In the genomic region with DNA sequence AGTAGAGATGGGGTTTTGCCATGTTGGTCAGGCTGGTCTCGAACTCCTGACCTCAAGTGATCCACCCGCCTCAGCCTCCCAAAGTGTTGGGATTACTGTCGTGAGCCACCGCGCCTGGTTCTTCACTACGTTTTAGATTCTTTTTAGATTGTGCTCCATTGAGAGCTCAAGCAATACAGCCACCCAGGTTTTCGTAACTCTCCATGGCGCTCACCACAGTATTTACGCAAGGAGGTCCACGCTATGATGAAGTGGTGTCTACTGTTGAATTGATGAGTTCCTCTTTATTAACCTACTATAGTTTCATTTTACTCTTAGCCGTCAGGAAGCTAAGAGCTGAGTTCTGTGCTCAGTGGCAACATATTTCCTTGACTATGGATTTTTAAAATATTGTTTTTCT, we compare ENCODE assay signal across 15 cellular contexts. TPM values are rescaled to one million over a fixed set of nuclear protein-coding genes. Genes with fewer than 3 reads are reported as not detected.
DNase-seq lines count a peak whose midpoint lies in the region; ATAC-seq and TF ChIP-seq lines count a peak whose summit lies in the region.
"Had no signal": no experiment of that assay in that cellular context is flagged by ENCODE, and none has a peak within 500 bp of the region (broad histone marks: within the 10 kb centered on the region; RNA-seq: fewer than 3 reads in every experiment).

No MANE protein-coding gene starts in this region.

- peaks cover 28% of the 10 kb centered on the region for H3K4me1 Mint-ChIP-seq in activated CD4-positive, alpha-beta T cell treated with anti-CD3 and anti-CD28 coated beads, Interleukin-2, amount 10 ng/mL, durations not matched to agents 7 days and 5 days
- H3K4me1 Mint-ChIP-seq in immature natural killer cell: peaks cover 21 to 24% of the 10 kb centered on the region in 2 donors
- peaks cover 27% of the 10 kb centered on the region for H3K4me1 Mint-ChIP-seq in stimulated activated effector memory CD8-positive, alpha-beta T cell treated with anti-CD3 and anti-CD28 coated beads, Interleukin-12 subunit alpha, Interleukin-12 subunit beta, amount 100 ng/mL, for 72 hours

- no peak overlapping the region for H3K27ac Mint-ChIP-seq in activated CD4-positive, alpha-beta T cell treated with anti-CD3 and anti-CD28 coated beads, Interleukin-2, amount 10 ng/mL, durations not matched to agents 7 days and 5 days
- H3K27ac Mint-ChIP-seq in immature natural killer cell: peak overlapping the region in 1 of 6 donors; percentile 36
- no peak overlapping the region for H3K27ac Mint-ChIP-seq in stimulated activated effector memory CD8-positive, alpha-beta T cell treated with anti-CD3 and anti-CD28 coated beads, Interleukin-12 subunit alpha, Interleukin-12 subunit beta, amount 100 ng/mL, for 72 hours
- H3K27ac Mint-ChIP-seq: activated naive CD8-positive, alpha-beta T cell treated with anti-CD3 and anti-CD28 coated beads, Interleukin-2, amount 10 ng/mL, durations not matched to agents 7 days and 5 days had no signal

- no peaks in the 10 kb centered on the region for H3K9me3 Mint-ChIP-seq in activated CD4-positive, alpha-beta T cell treated with anti-CD3 and anti-CD28 coated beads, Interleukin-2, amount 10 ng/mL, durations not matched to agents 7 days and 5 days
- no peaks in the 10 kb centered on the region for H3K9me3 Mint-ChIP-seq in immature natural killer cell
- no peaks in the 10 kb centered on the region for H3K9me3 Mint-ChIP-seq in stimulated activated effector memory CD8-positive, alpha-beta T cell treated with anti-CD3 and anti-CD28 coated beads, Interleukin-12 subunit alpha, Interleukin-12 subunit beta, amount 100 ng/mL, for 72 hours
- H3K9me3 Mint-ChIP-seq: activated naive CD8-positive, alpha-beta T cell treated with anti-CD3 and anti-CD28 coated beads, Interleukin-2, amount 10 ng/mL, durations not matched to agents 7 days and 5 days had no signal

- no peak for DNase-seq in activated CD4-positive, alpha-beta T cell treated with anti-CD3 and anti-CD28 coated beads, Interleukin-2, amount 10 ng/mL, durations not matched to agents 7 days and 5 days
- no peak for DNase-seq in activated CD4-positive, alpha-beta T cell treated with anti-CD3 and anti-CD28 coated beads, Interleukin-2, amount 50 U/mL, for 48 hours
- peak; percentile 64 for DNase-seq in SKM-1 (lab: John Stamatoyannopoulos, UW; ENCODE audit: unreplicated experiment)
- DNase-seq in immature natural killer cell: no peak
- no peak for DNase-seq in stimulated activated effector memory CD8-positive, alpha-beta T cell treated with anti-CD3 and anti-CD28 coated beads, Interleukin-12 subunit alpha, Interleukin-12 subunit beta, amount 100 ng/mL, for 72 hours (ENCODE audit: low spot score in 2 of 2)
- DNase-seq in stimulated activated naive CD4-positive, alpha-beta T cell treated with Interleukin-2 at 50 U/mL for 16 hours (lab: John Stamatoyannopoulos, UW): no peak
- no peak for DNase-seq in HUDEP-2 (lab: John Stamatoyannopoulos, UW; ENCODE audit: unreplicated experiment in 76 of 76)
- no peak for DNase-seq in GM10266 (ENCODE audit: extremely low spot score)
- DNase-seq: 8988T; activated naive CD8-positive, alpha-beta T cell treated with anti-CD3 and anti-CD28 coated beads, Interleukin-2, amount 10 ng/mL, durations not matched to agents 7 days and 5 days; erythroblast; NCI-H1048; NCI-H2107; Right ventricle myocardium superior had no signal

- peak overlapping the region; percentile 1 for H3K4me3 Mint-ChIP-seq in activated CD4-positive, alpha-beta T cell treated with anti-CD3 and anti-CD28 coated beads, Interleukin-2, amount 10 ng/mL, durations not matched to agents 7 days and 5 days
- peak overlapping the region in 3 of 5 donors; percentile 30 to 51 (median 44) for H3K4me3 Mint-ChIP-seq in immature natural killer cell
- peak overlapping the region; percentile 87 for H3K4me3 Mint-ChIP-seq in stimulated activated effector memory CD8-positive, alpha-beta T cell treated with anti-CD3 and anti-CD28 coated beads, Interleukin-12 subunit alpha, Interleukin-12 subunit beta, amount 100 ng/mL, for 72 hours

- H3K36me3 Mint-ChIP-seq in activated CD4-positive, alpha-beta T cell treated with anti-CD3 and anti-CD28 coated beads, Interleukin-2, amount 10 ng/mL, durations not matched to agents 7 days and 5 days (ENCODE audit: low read depth): no peaks in the 10 kb centered on the region
- H3K36me3 Mint-ChIP-seq in immature natural killer cell: no peaks in the 10 kb centered on the region
- H3K36me3 Mint-ChIP-seq in stimulated activated effector memory CD8-positive, alpha-beta T cell treated with anti-CD3 and anti-CD28 coated beads, Interleukin-12 subunit alpha, Interleukin-12 subunit beta, amount 100 ng/mL, for 72 hours: no peaks in the 10 kb centered on the region
- H3K36me3 Mint-ChIP-seq: activated naive CD8-positive, alpha-beta T cell treated with anti-CD3 and anti-CD28 coated beads, Interleukin-2, amount 10 ng/mL, durations not matched to agents 7 days and 5 days had no signal

- ATAC-seq in stimulated activated effector memory CD8-positive, alpha-beta T cell treated with anti-CD3 and anti-CD28 coated beads, Interleukin-12 subunit alpha, Interleukin-12 subunit beta, amount 100 ng/mL, for 72 hours: no peak
- ATAC-seq: heart left ventricle had no signal

- CTCF ChIA-PET in activated CD4-positive, alpha-beta T cell treated with anti-CD3 and anti-CD28 coated beads, Interleukin-2, amount 10 ng/mL, durations not matched to agents 7 days and 5 days (lab: Charles Lee): interaction anchor here (1.4 to 2.2 kb wide), 7 partner anchors 13 to 226 kb away, joined by 3 to 19 read pairs (median 4); no protein-coding TSS in a partner anchor

- TF ChIP-seq CTCF in GM10266 (IDR thresholded peaks at IDR 0.05; ENCODE audit: control insufficient read depth, insufficient read depth, low read depth, missing control alignments): no peak

- H3K27me3 Mint-ChIP-seq in activated CD4-positive, alpha-beta T cell treated with anti-CD3 and anti-CD28 coated beads, Interleukin-2, amount 10 ng/mL, durations not matched to agents 7 days and 5 days: peaks cover 2% of the 10 kb centered on the region
- H3K27me3 Mint-ChIP-seq in immature natural killer cell (ENCODE audit: low read depth in 3 of 3): peaks cover 8 to 12% (median 8%) of the 10 kb centered on the region in 3 donors

- POLR2A ChIA-PET in activated CD4-positive, alpha-beta T cell treated with anti-CD3 and anti-CD28 coated beads, Interleukin-2, amount 10 ng/mL, durations not matched to agents 7 days and 5 days (lab: Charles Lee): interaction anchor here (0.6 kb wide), 2 partner anchors 43 to 208 kb away, joined by 3 read pairs; no protein-coding TSS in a partner anchor

RNA-seq across cellular contexts. Expression of a gene that starts 1.8 kb away (rescaled TPM):
- 10 to 100 TPM; 14.1 to 15.6 TPM for total RNA-seq in activated CD4-positive, alpha-beta T cell treated with anti-CD3 and anti-CD28 coated beads, Interleukin-2, amount 10 ng/mL, durations not matched to agents 7 days and 5 days
- polyA plus RNA-seq in immature natural killer cell: 1 to 10 TPM; 1.2 to 2.4 (median 1.8) TPM

Comparison
In these comparisons a context has a peak if more than half of its experiments do, and no peak if none do; other contexts are left out.
1. H3K4me3 Mint-ChIP-seq: peak in every context shown above with its lines; median percentile 87 in stimulated activated effector memory CD8-positive, alpha-beta T cell treated with anti-CD3 and anti-CD28 coated beads, Interleukin-12 subunit alpha, Interleukin-12 subunit beta, amount 100 ng/mL, for 72 hours; 44 in immature natural killer cell; 1 in activated CD4-positive, alpha-beta T cell treated with anti-CD3 and anti-CD28 coated beads, Interleukin-2, amount 10 ng/mL, durations not matched to agents 7 days and 5 days.